In the genomic region with DNA sequence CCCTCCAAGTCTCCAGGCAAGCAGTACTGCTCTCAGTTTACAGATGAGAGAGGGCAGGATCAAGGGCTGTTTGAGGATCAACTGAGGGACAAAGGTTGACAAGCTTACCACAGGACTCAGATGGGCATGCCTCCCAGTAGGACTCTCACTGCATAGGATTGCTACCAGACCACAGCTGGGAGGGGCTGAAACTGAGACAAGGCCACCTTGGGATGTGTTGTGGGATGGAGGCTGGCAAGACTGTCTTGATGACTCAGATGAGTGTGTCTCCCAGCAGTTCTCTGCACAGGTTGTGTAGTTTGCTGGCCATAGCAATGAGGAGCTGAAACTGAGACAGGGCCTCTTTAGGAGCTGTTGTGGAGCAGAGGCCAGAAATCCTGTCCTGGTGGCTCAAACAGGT, we compare ENCODE assay signal across 14 cellular contexts.
DNase-seq lines count a peak whose midpoint lies in the region; ATAC-seq and TF ChIP-seq lines count a peak whose summit lies in the region.
"Had no signal": no experiment of that assay in that cellular context is flagged by ENCODE, and none has a peak within 500 bp of the region (broad histone marks: within the 10 kb centered on the region; RNA-seq: fewer than 3 reads in every experiment).

No MANE protein-coding gene starts in this region.

- no peak overlapping the region for H3K27ac Mint-ChIP-seq in endodermal cell
- H3K27ac Mint-ChIP-seq: HFFc6 had no signal

- DNase-seq in cardiac septum (ENCODE audit: low spot score) (peak; percentile 22), left ventricle myocardium superior (no peak), endodermal cell (peak; percentile 10), suprapubic skin (ENCODE audit: low spot score in 2 of 2) (peak; percentile 24 to 35), NCI-H748 (lab: John Stamatoyannopoulos, UW; ENCODE audit: unreplicated experiment) (no peak), SHP77 treated with DMSO at 0.1 percent for 48 hours (lab: John Stamatoyannopoulos, UW) (no peak)
- DNase-seq: 8988T, AML-193, DMS53, GF-D8, HCEC 1CT, HFFc6 had no signal

- TF ChIP-seq EP300 in suprapubic skin (IDR thresholded peaks at IDR 0.05) = no peak

- H3K36me3 Mint-ChIP-seq in endodermal cell (ENCODE audit: low read depth) = no peaks in the 10 kb centered on the region

- peaks cover 22% of the 10 kb centered on the region for H3K9me3 Mint-ChIP-seq in endodermal cell

- no peak overlapping the region for H3K27ac ChIP-seq in endodermal cell (ENCODE audit: low read depth, low read length)
- H3K27ac ChIP-seq in suprapubic skin = no peak overlapping the region
- H3K27ac ChIP-seq: BLaER1 had no signal

- ATAC-seq in left ventricle myocardium superior = no peak
- ATAC-seq in GM18861 (IDR thresholded peaks at IDR 0.05; ENCODE audit: unreplicated experiment) = no peak

- TF ChIP-seq CTCF in endodermal cell (conservative IDR thresholded peaks at IDR 0.05) (no peak), suprapubic skin (IDR thresholded peaks at IDR 0.05) (no peak)

- no peaks in the 10 kb centered on the region for H3K4me1 ChIP-seq in endodermal cell (ENCODE audit: control insufficient read depth, insufficient read depth, low read length)
- H3K4me1 ChIP-seq in suprapubic skin = no peaks in the 10 kb centered on the region

- H3K36me3 ChIP-seq in endodermal cell (ENCODE audit: control insufficient read depth, insufficient read depth, low read length) = no peaks in the 10 kb centered on the region
- H3K36me3 ChIP-seq in suprapubic skin = no peaks in the 10 kb centered on the region
- H3K36me3 ChIP-seq: BLaER1 had no signal

- peaks cover 7% of the 10 kb centered on the region for H3K4me1 Mint-ChIP-seq in endodermal cell

- no peak overlapping the region for H3K4me3 Mint-ChIP-seq in endodermal cell
- H3K4me3 Mint-ChIP-seq: HFFc6 had no signal

- H3K9ac ChIP-seq in endodermal cell (ENCODE audit: extremely low read depth, low read length, poor library complexity, severe bottlenecking) = no peak overlapping the region
- H3K9ac ChIP-seq: BLaER1 had no signal

- H3K4me3 ChIP-seq in endodermal cell (ENCODE audit: low read length) (no peak overlapping the region), suprapubic skin (no peak overlapping the region)
- H3K4me3 ChIP-seq: BLaER1 had no signal

- H3K27me3 ChIP-seq in endodermal cell (ENCODE audit: control insufficient read depth, insufficient read depth, low read length, poor library complexity, severe bottlenecking) (no peaks in the 10 kb centered on the region), suprapubic skin (peaks cover 11% of the 10 kb centered on the region)
- H3K27me3 ChIP-seq: BLaER1 had no signal

- intact Hi-C loops in cardiac septum (cut with DNase I) (no loop called here), left ventricle myocardium superior (cut with micrococcal nuclease) (no loop called here)

- TF ChIP-seq POLR2A in suprapubic skin (IDR thresholded peaks at IDR 0.05) = no peak

- peaks cover 20% of the 10 kb centered on the region for H3K9me3 ChIP-seq in endodermal cell (ENCODE audit: control insufficient read depth, low read length)
- peaks cover 10% of the 10 kb centered on the region for H3K9me3 ChIP-seq in suprapubic skin

- peaks cover 20% of the 10 kb centered on the region for H3K27me3 Mint-ChIP-seq in endodermal cell (ENCODE audit: insufficient read depth)

Comparison
In these comparisons a context has a peak if more than half of its experiments do, and no peak if none do; other contexts are left out.
1. DNase-seq: peak in cardiac septum (single experiment), endodermal cell (single experiment) and suprapubic skin (2 of 2); none in left ventricle myocardium superior (single experiment), NCI-H748 (single experiment) and SHP77 treated with DMSO at 0.1 percent for 48 hours (single experiment).